ENCODE assay signal across 15 cellular contexts in genomic region chr5:13218518-13218917, GRCh38.
DNase-seq lines count a peak whose midpoint lies in the region; ATAC-seq, FAIRE-seq and TF ChIP-seq lines count a peak whose summit lies in the region.
"Had no signal": no experiment of that assay in that cellular context is flagged by ENCODE, and none has a peak within 500 bp of the region (broad histone marks: within the 10 kb centered on the region; RNA-seq: fewer than 3 reads in every experiment).

No MANE protein-coding gene starts in this region.

- TF ChIP-seq CTCF in epithelial cell of esophagus (IDR thresholded peaks at IDR 0.05; ENCODE audit: insufficient read depth, low read depth, low read length, missing control alignments) (peak; percentile 40), Calu3 (IDR thresholded peaks at IDR 0.05; ENCODE audit: unreplicated experiment) (no peak)

- H3K27me3 Mint-ChIP-seq in stimulated activated naive CD8-positive, alpha-beta T cell treated with anti-CD3 and anti-CD28 coated beads, Interleukin-15, amount 100 ng/mL, for 72 hours = no peaks in the 10 kb centered on the region
- no peaks in the 10 kb centered on the region for H3K27me3 Mint-ChIP-seq in Calu3 (ENCODE audit: unreplicated experiment)
- H3K27me3 Mint-ChIP-seq: naive thymus-derived CD8-positive, alpha-beta T cell had no signal

- no peaks in the 10 kb centered on the region for H3K36me3 Mint-ChIP-seq in Calu3 (ENCODE audit: insufficient read depth, unreplicated experiment)
- H3K36me3 Mint-ChIP-seq: naive thymus-derived CD8-positive, alpha-beta T cell had no signal

- H3K27ac Mint-ChIP-seq in stimulated activated naive CD8-positive, alpha-beta T cell treated with anti-CD3 and anti-CD28 coated beads, Interleukin-15, amount 100 ng/mL, for 72 hours = no peak overlapping the region
- H3K27ac Mint-ChIP-seq in Calu3 (ENCODE audit: unreplicated experiment) = no peak overlapping the region
- H3K27ac Mint-ChIP-seq: naive thymus-derived CD8-positive, alpha-beta T cell had no signal

- no TSS peak for BruUV-seq in Calu3 (replicated peaks; lab: Mats Ljungman, UMichigan)

- no peak overlapping the region for H3K4me3 ChIP-seq in epithelial cell of esophagus (ENCODE audit: low read length)
- H3K4me3 ChIP-seq: GM12878, PC-9 had no signal

- CTCF ChIA-PET in Calu3 (lab: Charles Lee) = no interaction called here

- ATAC-seq in stimulated activated naive CD8-positive, alpha-beta T cell treated with anti-CD3 and anti-CD28 coated beads, Interleukin-15, amount 100 ng/mL, for 72 hours = peak; percentile 37
- ATAC-seq in stimulated activated naive CD8-positive, alpha-beta T cell treated with anti-CD3 and anti-CD28 coated beads, Interleukin-15, Interleukin-2, amounts not matched to agents 100 U/mL and 50 U/mL, for 24 hours = no peak
- no peak for ATAC-seq in HG03565 (IDR thresholded peaks at IDR 0.05; ENCODE audit: unreplicated experiment)
- ATAC-seq: activated CD4-positive, CD25-positive, alpha-beta regulatory T cell treated with anti-CD3 and anti-CD28 coated beads, Interleukin-2, amount 50 U/mL, for 24 hours; GM12878; naive thymus-derived CD8-positive, alpha-beta T cell had no signal

- FAIRE-seq in urothelium cell line (lab: Jason Lieb, UNC) (no peak), RCC 7860 (lab: Jason Lieb, UNC) (no peak)
- FAIRE-seq: colon, GM12878 had no signal

- H3K9me3 Mint-ChIP-seq in stimulated activated naive CD8-positive, alpha-beta T cell treated with anti-CD3 and anti-CD28 coated beads, Interleukin-15, amount 100 ng/mL, for 72 hours = peaks cover 0 to 23% of the 10 kb centered on the region in 2 donors
- H3K9me3 Mint-ChIP-seq in Calu3 (ENCODE audit: low read depth, unreplicated experiment) = peaks cover 3% of the 10 kb centered on the region

- H3K4me3 Mint-ChIP-seq in stimulated activated naive CD8-positive, alpha-beta T cell treated with anti-CD3 and anti-CD28 coated beads, Interleukin-15, amount 100 ng/mL, for 72 hours = no peak overlapping the region
- H3K4me3 Mint-ChIP-seq in Calu3 (ENCODE audit: low read depth, unreplicated experiment) = no peak overlapping the region
- H3K4me3 Mint-ChIP-seq: naive thymus-derived CD8-positive, alpha-beta T cell had no signal

- H3K4me1 Mint-ChIP-seq in stimulated activated naive CD8-positive, alpha-beta T cell treated with anti-CD3 and anti-CD28 coated beads, Interleukin-15, amount 100 ng/mL, for 72 hours = no peaks in the 10 kb centered on the region
- no peaks in the 10 kb centered on the region for H3K4me1 Mint-ChIP-seq in Calu3 (ENCODE audit: low read depth, unreplicated experiment)
- H3K4me1 Mint-ChIP-seq: naive thymus-derived CD8-positive, alpha-beta T cell had no signal

- intact Hi-C loops in Calu3 (cut with micrococcal nuclease; ENCODE audit: unreplicated experiment) = no loop called here

- DNase-seq in stimulated activated naive CD8-positive, alpha-beta T cell treated with anti-CD3 and anti-CD28 coated beads, Interleukin-15, amount 100 ng/mL, for 72 hours = no peak
- no peak for DNase-seq in stimulated activated naive CD8-positive, alpha-beta T cell treated with anti-CD3 and anti-CD28 coated beads, Interleukin-15, Interleukin-2, amounts not matched to agents 100 U/mL and 50 U/mL, for 24 hours
- DNase-seq in NCI-H69 (lab: John Stamatoyannopoulos, UW) = peak; percentile 7
- DNase-seq in epithelial cell of esophagus (ENCODE audit: low read depth) = peak; percentile 52
- peak; percentile 25 for DNase-seq in urothelium cell line (ENCODE audit: low spot score)
- DNase-seq in RCC 7860 (ENCODE audit: low spot score) = no peak
- no peak for DNase-seq in Calu3
- DNase-seq: activated effector memory CD4-positive, alpha-beta T cell treated with Interleukin-2 at 50 U/mL for 16 hours; naive thymus-derived CD8-positive, alpha-beta T cell; NCI-H1048 had no signal

Comparison
In these comparisons a context has a peak if more than half of its experiments do, and no peak if none do; other contexts are left out.
1. DNase-seq: peak in NCI-H69 (single experiment), epithelial cell of esophagus (single experiment) and urothelium cell line (single experiment); none in stimulated activated naive CD8-positive, alpha-beta T cell treated with anti-CD3 and anti-CD28 coated beads, Interleukin-15, amount 100 ng/mL, for 72 hours (0 of 2), stimulated activated naive CD8-positive, alpha-beta T cell treated with anti-CD3 and anti-CD28 coated beads, Interleukin-15, Interleukin-2, amounts not matched to agents 100 U/mL and 50 U/mL, for 24 hours (single experiment), RCC 7860 (single experiment) and Calu3 (single experiment).